Comparison of ENCODE assay signal across 8 cellular contexts in the genomic region with DNA sequence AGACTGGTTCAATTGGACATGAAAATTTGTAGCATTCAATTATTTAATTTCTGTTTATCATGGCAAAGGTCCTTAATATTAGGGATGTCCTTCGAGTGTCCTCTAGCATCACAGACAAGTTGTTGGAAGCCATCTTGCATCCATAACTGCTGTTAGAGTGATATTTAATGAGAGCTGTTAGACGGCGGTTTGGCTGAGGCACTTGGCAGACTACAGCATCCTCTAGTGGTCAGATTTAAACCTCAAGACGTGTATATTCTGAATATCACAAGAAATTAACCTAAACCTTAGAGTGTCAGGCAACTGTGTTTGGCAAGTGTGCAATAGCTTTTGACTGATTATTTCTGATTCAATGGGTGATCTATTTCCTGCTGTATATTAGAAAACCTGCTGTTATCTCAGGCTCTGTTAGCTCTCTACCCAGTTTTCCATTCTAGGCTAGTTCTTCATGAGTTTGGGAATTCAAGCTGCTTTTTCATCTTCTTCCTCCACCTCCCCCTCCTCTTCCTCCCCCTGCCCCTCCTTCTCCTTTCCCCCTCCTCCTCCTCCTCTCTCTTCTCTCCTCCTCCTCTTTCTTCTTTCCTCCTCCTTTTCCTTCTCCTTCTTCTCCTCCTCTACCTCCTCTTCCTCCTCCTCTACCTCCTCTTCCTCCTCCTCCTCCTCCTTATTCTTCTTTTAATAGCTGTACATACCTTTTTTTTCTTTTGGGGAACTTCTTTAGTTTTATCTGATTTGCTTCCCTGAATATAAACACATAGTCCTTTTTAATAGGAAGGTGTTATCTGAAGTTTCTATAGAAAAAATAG. TPM values are rescaled to one million over a fixed set of nuclear protein-coding genes. Genes with fewer than 3 reads are reported as not detected.
DNase-seq lines count a peak whose midpoint lies in the region; ATAC-seq and TF ChIP-seq lines count a peak whose summit lies in the region.

No MANE protein-coding gene starts in this region.

- H3K4me3 ChIP-seq in GM23338 (no peak overlapping the region), ascending aorta (no peak overlapping the region), skeletal muscle cell (ENCODE audit: low read depth, low read length) (no peak overlapping the region)

- H3K27ac ChIP-seq in GM23338 (ENCODE audit: low read depth) = no peak overlapping the region
- no peak overlapping the region for H3K27ac ChIP-seq in ascending aorta

- H3K9me2 ChIP-seq in GM23338 (ENCODE audit: insufficient read depth) = no peaks in the 10 kb centered on the region

- no peaks in the 10 kb centered on the region for H3K9me3 Mint-ChIP-seq in activated CD8-positive, alpha-beta memory T cell treated with anti-CD3 and anti-CD28 coated beads, Interleukin-2, amount 10 ng/mL, durations not matched to agents 7 days and 5 days (ENCODE audit: low read depth)
- H3K9me3 Mint-ChIP-seq in GM23338 = no peaks in the 10 kb centered on the region

- H3K4me1 Mint-ChIP-seq in activated CD8-positive, alpha-beta memory T cell treated with anti-CD3 and anti-CD28 coated beads, Interleukin-2, amount 10 ng/mL, durations not matched to agents 7 days and 5 days = peaks cover 2% of the 10 kb centered on the region
- H3K4me1 Mint-ChIP-seq in GM23338 = peaks cover 18% of the 10 kb centered on the region

- H3K27me3 ChIP-seq in GM23338 (ENCODE audit: insufficient read depth) (no peaks in the 10 kb centered on the region), ascending aorta (no peaks in the 10 kb centered on the region)

- DNase-seq in activated CD8-positive, alpha-beta memory T cell treated with anti-CD3 and anti-CD28 coated beads, Interleukin-2, amount 10 ng/mL, durations not matched to agents 7 days and 5 days = peak; percentile 55
- DNase-seq in activated CD8-positive, alpha-beta memory T cell treated with anti-CD3 and anti-CD28 coated beads for 24 hours = no peak
- DNase-seq in GM23338 (ENCODE audit: low spot score) = peak; percentile 88
- DNase-seq in LHCN-M2 (ENCODE audit: low read depth) = peak; percentile 47
- DNase-seq in OCI-M1 (lab: John Stamatoyannopoulos, UW) = peak; percentile 76
- DNase-seq in ascending aorta (ENCODE audit: low spot score in 2 of 2) = no peak
- DNase-seq in hippocampal formation (lab: John Stamatoyannopoulos, UW) = peak; percentile 26 to 87
- DNase-seq in skeletal muscle cell (ENCODE audit: low read depth) = peak; percentile 23

- H3K36me3 ChIP-seq in GM23338 (ENCODE audit: insufficient read depth) (no peaks in the 10 kb centered on the region), ascending aorta (no peaks in the 10 kb centered on the region)

- ATAC-seq in activated CD8-positive, alpha-beta memory T cell treated with anti-CD3 and anti-CD28 coated beads, Interleukin-2, amount 10 ng/mL, durations not matched to agents 7 days and 5 days = peak; percentile 80
- ATAC-seq in GM23338 = peak; percentile 88

- H3F3A ChIP-seq in GM23338 (replicated peaks; ENCODE audit: low read depth) = no peaks in the 10 kb centered on the region

- H3K79me2 ChIP-seq in GM23338 (replicated peaks; ENCODE audit: insufficient read depth) = no peaks in the 10 kb centered on the region

- H3K4me2 ChIP-seq in GM23338 = no peak overlapping the region

- peak; percentile 98 to 99 for TF ChIP-seq CTCF in GM23338 (conservative IDR thresholded peaks at IDR 0.05; ENCODE audit: low read depth in 2 of 2)
- peak; percentile 53 to 67 (median 66) for TF ChIP-seq CTCF in ascending aorta (IDR thresholded peaks at IDR 0.05)

- peaks cover 3% of the 10 kb centered on the region for H3K27me3 Mint-ChIP-seq in activated CD8-positive, alpha-beta memory T cell treated with anti-CD3 and anti-CD28 coated beads, Interleukin-2, amount 10 ng/mL, durations not matched to agents 7 days and 5 days
- no peaks in the 10 kb centered on the region for H3K27me3 Mint-ChIP-seq in GM23338 (ENCODE audit: insufficient read depth, low read depth, poor library complexity)

- H3K9me3 ChIP-seq in ascending aorta = no peaks in the 10 kb centered on the region

- CTCF ChIA-PET in activated CD8-positive, alpha-beta memory T cell treated with anti-CD3 and anti-CD28 coated beads, Interleukin-2, amount 10 ng/mL, durations not matched to agents 7 days and 5 days (lab: Charles Lee) = interaction anchor here (0.6 to 2.2 kb wide), 20 partner anchors 10 to 369 kb away, joined by 3 to 38 read pairs (median 3); partner anchors contain the start of gene JAKMIP2

- H3K36me3 Mint-ChIP-seq in activated CD8-positive, alpha-beta memory T cell treated with anti-CD3 and anti-CD28 coated beads, Interleukin-2, amount 10 ng/mL, durations not matched to agents 7 days and 5 days = no peaks in the 10 kb centered on the region
- H3K36me3 Mint-ChIP-seq in GM23338 (ENCODE audit: low read depth) = no peaks in the 10 kb centered on the region

- H3K4me3 Mint-ChIP-seq in activated CD8-positive, alpha-beta memory T cell treated with anti-CD3 and anti-CD28 coated beads, Interleukin-2, amount 10 ng/mL, durations not matched to agents 7 days and 5 days = no peak overlapping the region
- H3K4me3 Mint-ChIP-seq in GM23338 = no peak overlapping the region

- no peak overlapping the region for H3K27ac Mint-ChIP-seq in activated CD8-positive, alpha-beta memory T cell treated with anti-CD3 and anti-CD28 coated beads, Interleukin-2, amount 10 ng/mL, durations not matched to agents 7 days and 5 days
- no peak overlapping the region for H3K27ac Mint-ChIP-seq in GM23338

- H2AFZ ChIP-seq in GM23338 = no peak overlapping the region

- intact Hi-C loops in ascending aorta (cut with DNase I) = loop anchor here (1.0 kb wide), 1 partner anchor 195 kb away; no protein-coding TSS in a partner anchor

- H3K4me1 ChIP-seq in GM23338 (ENCODE audit: insufficient read depth) (no peaks in the 10 kb centered on the region), ascending aorta (no peaks in the 10 kb centered on the region)

- H4K20me1 ChIP-seq in GM23338 (replicated peaks; ENCODE audit: insufficient read depth) = no peaks in the 10 kb centered on the region

TF ChIP-seq in GM23338, 12 proteins besides CTCF, POLR2A, EP300 and RAD21:
- TF ChIP-seq ZNF114 (CRISPR knock-in tag; IDR thresholded peaks at IDR 0.05) (no peak), CREB1 (CRISPR knock-in tag; IDR thresholded peaks at IDR 0.05; ENCODE audit: low read depth) (peak; percentile 34; the same call in 1 of the 2 replicates), NANOG (IDR thresholded peaks at IDR 0.05; ENCODE audit: borderline replicate concordance) (0 out of 2 replicates have a peak, but pooled peaks have one; percentile 4)
TF ChIP-seq in GM23338: peak in this region for 2.

RNA-seq across cellular contexts. Expression of gene SPINK1, which starts 8.6 kb away (rescaled TPM):
- not detected for total RNA-seq in activated CD8-positive, alpha-beta memory T cell treated with anti-CD3 and anti-CD28 coated beads, Interleukin-2, amount 10 ng/mL, durations not matched to agents 7 days and 5 days
- total RNA-seq in GM23338 (2014; rRNA removed; shearing (Covaris generic)) = not detected in 2 replicates
- 0.82 and 0.90 TPM in 2 replicates for polyA plus RNA-seq in GM23338 (2016; fragmentation: Nextera tagmentation; extraction: Ambion mirVana)
- total RNA-seq in LHCN-M2 (2014; rRNA removed) (not detected in 2 replicates), ascending aorta (not detected)
- not detected for polyA plus RNA-seq in LHCN-M2 (2012)

RNA-seq across cellular contexts. Expression of gene JAKMIP2, which starts 40.4 kb away (rescaled TPM):
- total RNA-seq in activated CD8-positive, alpha-beta memory T cell treated with anti-CD3 and anti-CD28 coated beads, Interleukin-2, amount 10 ng/mL, durations not matched to agents 7 days and 5 days = 1 to 10 TPM; 5.2 to 6.1 TPM
- total RNA-seq in GM23338 (2014; rRNA removed; shearing (Covaris generic)) = 16.9 and 27.2 TPM in 2 replicates
- polyA plus RNA-seq in GM23338 (2016; fragmentation: Nextera tagmentation; extraction: Ambion mirVana) = 15.6 and 20.5 TPM in 2 replicates
- 0.06 and 0.52 TPM in 2 replicates for total RNA-seq in LHCN-M2 (2014; rRNA removed)
- 0.67 TPM for polyA plus RNA-seq in LHCN-M2 (2012)
- not detected for total RNA-seq in ascending aorta

RNA-seq across cellular contexts. Expression of gene SCGB3A2, which starts 55.6 kb away (rescaled TPM):
- total RNA-seq in activated CD8-positive, alpha-beta memory T cell treated with anti-CD3 and anti-CD28 coated beads, Interleukin-2, amount 10 ng/mL, durations not matched to agents 7 days and 5 days = not detected
- 27.0 and 36.1 TPM in 2 replicates for total RNA-seq in GM23338 (2014; rRNA removed; shearing (Covaris generic))
- 251 and 256 TPM in 2 replicates for polyA plus RNA-seq in GM23338 (2016; fragmentation: Nextera tagmentation; extraction: Ambion mirVana)
- total RNA-seq in LHCN-M2 (2014; rRNA removed) = not detected in 2 replicates
- polyA plus RNA-seq in LHCN-M2 (2012) = not detected
- not detected for total RNA-seq in ascending aorta

Comparison
In these comparisons a context has a peak if more than half of its experiments do, and no peak if none do; other contexts are left out.
1. DNase-seq: peak in activated CD8-positive, alpha-beta memory T cell treated with anti-CD3 and anti-CD28 coated beads, Interleukin-2, amount 10 ng/mL, durations not matched to agents 7 days and 5 days (single experiment), GM23338 (single experiment), LHCN-M2 (single experiment), OCI-M1 (single experiment), hippocampal formation (2 of 2) and skeletal muscle cell (single experiment); none in activated CD8-positive, alpha-beta memory T cell treated with anti-CD3 and anti-CD28 coated beads for 24 hours (single experiment) and ascending aorta (0 of 2).
2. RNA of gene SCGB3A2, which starts 55.6 kb away (total RNA-seq): 27.0 to 36.1 TPM in GM23338; not detected in activated CD8-positive, alpha-beta memory T cell treated with anti-CD3 and anti-CD28 coated beads, Interleukin-2, amount 10 ng/mL, durations not matched to agents 7 days and 5 days, not detected in LHCN-M2 and not detected in ascending aorta (single experiment); every median in the first group is over 10 times any median in the second.